1 cellular context compared by ENCODE assay signal in the genomic region with DNA sequence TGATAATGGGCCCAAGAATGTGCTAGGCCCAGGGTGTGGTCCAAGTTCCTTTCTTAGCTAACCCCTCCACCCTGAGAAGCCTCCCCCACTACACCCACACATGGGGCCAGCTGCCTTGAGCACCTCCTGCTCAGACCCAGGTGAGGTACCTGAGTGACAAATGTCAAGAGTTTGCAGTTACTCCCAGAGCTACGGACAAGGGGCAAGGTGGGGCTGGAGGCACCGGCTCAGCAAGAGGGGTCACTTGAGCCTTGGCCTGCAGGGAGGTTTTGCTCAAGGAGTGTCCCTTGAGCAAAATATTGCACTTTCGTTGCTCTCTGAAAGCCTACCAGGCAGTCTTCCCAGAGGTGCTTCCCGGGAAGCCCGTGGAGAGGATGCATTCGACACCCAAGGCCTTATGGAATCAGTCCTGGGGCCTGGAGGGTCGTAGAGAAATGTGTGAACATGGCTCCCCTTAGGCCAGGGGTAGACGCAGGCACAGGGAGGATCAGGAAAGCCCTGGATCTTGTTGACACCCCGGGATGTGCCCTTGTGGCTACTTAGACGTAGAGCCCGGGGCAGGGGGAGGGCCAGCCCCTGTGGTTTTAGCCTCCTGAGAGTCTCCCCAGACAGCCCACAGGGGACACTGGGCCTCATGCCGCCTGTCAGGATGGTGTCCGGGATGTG.
TF ChIP-seq lines count a peak whose summit lies in the region.

No MANE protein-coding gene starts in this region.

TF ChIP-seq in HepG2, 621 proteins besides CTCF, POLR2A, EP300 and RAD21:
- TF ChIP-seq, protein P1, sequence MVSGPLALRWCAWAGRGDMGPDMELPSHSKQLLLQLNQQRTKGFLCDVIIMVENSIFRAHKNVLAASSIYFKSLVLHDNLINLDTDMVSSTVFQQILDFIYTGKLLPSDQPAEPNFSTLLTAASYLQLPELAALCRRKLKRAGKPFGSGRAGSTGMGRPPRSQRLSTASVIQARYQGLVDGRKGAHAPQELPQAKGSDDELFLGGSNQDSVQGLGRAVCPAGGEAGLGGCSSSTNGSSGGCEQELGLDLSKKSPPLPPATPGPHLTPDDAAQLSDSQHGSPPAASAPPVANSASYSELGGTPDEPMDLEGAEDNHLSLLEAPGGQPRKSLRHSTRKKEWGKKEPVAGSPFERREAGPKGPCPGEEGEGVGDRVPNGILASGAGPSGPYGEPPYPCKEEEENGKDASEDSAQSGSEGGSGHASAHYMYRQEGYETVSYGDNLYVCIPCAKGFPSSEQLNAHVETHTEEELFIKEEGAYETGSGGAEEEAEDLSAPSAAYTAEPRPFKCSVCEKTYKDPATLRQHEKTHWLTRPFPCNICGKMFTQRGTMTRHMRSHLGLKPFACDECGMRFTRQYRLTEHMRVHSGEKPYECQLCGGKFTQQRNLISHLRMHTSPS (CRISPR knock-in tag; IDR thresholded peaks at IDR 0.05; ENCODE audit: low read depth): no peak
- TF ChIP-seq ZNF761 (CRISPR knock-in tag; conservative IDR thresholded peaks at IDR 0.05): no peak
- TF ChIP-seq SRSF9 (IDR thresholded peaks at IDR 0.05; ENCODE audit: borderline replicate concordance, insufficient read depth, low read depth, low read length, poor library complexity, severe bottlenecking): no peak
- no peak for TF ChIP-seq XRCC5 (optimal IDR thresholded peaks at IDR 0.05; ENCODE audit: low read length)
- no peak for TF ChIP-seq NPAS2 (CRISPR knock-in tag; IDR thresholded peaks at IDR 0.05; ENCODE audit: borderline replicate concordance)
- TF ChIP-seq, protein P2, sequence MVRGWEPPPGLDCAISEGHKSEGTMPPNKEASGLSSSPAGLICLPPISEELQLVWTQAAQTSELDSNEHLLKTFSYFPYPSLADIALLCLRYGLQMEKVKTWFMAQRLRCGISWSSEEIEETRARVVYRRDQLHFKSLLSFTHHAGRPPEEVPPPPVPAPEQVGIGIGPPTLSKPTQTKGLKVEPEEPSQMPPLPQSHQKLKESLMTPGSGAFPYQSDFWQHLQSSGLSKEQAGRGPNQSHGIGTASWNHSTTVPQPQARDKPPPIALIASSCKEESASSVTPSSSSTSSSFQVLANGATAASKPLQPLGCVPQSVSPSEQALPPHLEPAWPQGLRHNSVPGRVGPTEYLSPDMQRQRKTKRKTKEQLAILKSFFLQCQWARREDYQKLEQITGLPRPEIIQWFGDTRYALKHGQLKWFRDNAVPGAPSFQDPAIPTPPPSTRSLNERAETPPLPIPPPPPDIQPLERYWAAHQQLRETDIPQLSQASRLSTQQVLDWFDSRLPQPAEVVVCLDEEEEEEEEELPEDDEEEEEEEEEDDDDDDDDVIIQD (CRISPR knock-in tag; IDR thresholded peaks at IDR 0.05; ENCODE audit: low read depth): no peak
- no peak for TF ChIP-seq ZNF530 (CRISPR knock-in tag; IDR thresholded peaks at IDR 0.05; ENCODE audit: low read depth)
- no peak for TF ChIP-seq ZNF251 (CRISPR knock-in tag; IDR thresholded peaks at IDR 0.05)
TF ChIP-seq in HepG2: peak in this region for 0.
